Comparison of ENCODE assay signal across 27 cellular contexts in genomic region chr1:162374406-162374805, GRCh38. TPM values are rescaled to one million over a fixed set of nuclear protein-coding genes. Genes with fewer than 3 reads are reported as not detected.
DNase-seq lines count a peak whose midpoint lies in the region; ATAC-seq, FAIRE-seq and TF ChIP-seq lines count a peak whose summit lies in the region.
"Had no signal": no experiment of that assay in that cellular context is flagged by ENCODE, and none has a peak within 500 bp of the region (broad histone marks: within the 10 kb centered on the region; RNA-seq: fewer than 3 reads in every experiment).

No MANE protein-coding gene starts in this region.

- no peak overlapping the region for H2BK20ac ChIP-seq in H1 (ENCODE audit: low read length)

- TF ChIP-seq EP300 in H1 (IDR thresholded peaks at IDR 0.05; ENCODE audit: borderline replicate concordance in 1 of 2, low read depth in 2 of 2, low read length in 2 of 2), result no peak

- no peak for TF ChIP-seq POLR2A in HCT116 (IDR thresholded peaks at IDR 0.05; ENCODE audit: borderline replicate concordance, extremely low read depth, insufficient read depth, insufficient read length)
- TF ChIP-seq POLR2A in H1 (IDR thresholded peaks at IDR 0.05; ENCODE audit: control extremely low read depth in 1 of 2, low read depth in 2 of 2, low read length in 2 of 2), result no peak
- no peak for TF ChIP-seq POLR2A in Peyer's patch (IDR thresholded peaks at IDR 0.05)

- FAIRE-seq in H1 (lab: Jason Lieb, UNC), result no peak
- FAIRE-seq: A549, GM12878 had no signal

- no peak overlapping the region for H4K5ac ChIP-seq in H1 (ENCODE audit: insufficient read length, low read depth, low read length)

- no peaks in the 10 kb centered on the region for H3K23me2 ChIP-seq in H1 (ENCODE audit: low read depth, low read length)

- H3K4me1 ChIP-seq in HCT116 (ENCODE audit: control insufficient read depth in 1 of 2, insufficient read depth in 2 of 2, low read length in 2 of 2) (peaks cover 13 to 27% of the 10 kb centered on the region in 2 experiments), PC-3 (ENCODE audit: insufficient read depth, low read length) (peaks cover 28% of the 10 kb centered on the region), H1 (replicated peaks in 1 of 4; ENCODE audit: control insufficient read depth in 3 of 4, insufficient read depth in 4 of 4, low read length in 3 of 4) (0 out of 7 replicates have a peak, but pooled peaks cover 0 to 1% (median 0%) of the 10 kb centered on the region in 4 experiments), trophoblast cell (ENCODE audit: control insufficient read depth in 1 of 2, insufficient read depth in 2 of 2, low read length in 2 of 2) (peaks cover 13 to 14% of the 10 kb centered on the region in 2 experiments), Peyer's patch (peaks cover 0 to 15% (median 4%) of the 10 kb centered on the region in 4 donors)

- H3K9me3 Mint-ChIP-seq in progenitor cell of endocrine pancreas (ENCODE audit: low read depth), result no peaks in the 10 kb centered on the region
- H3K9me3 Mint-ChIP-seq: CD8-positive, alpha-beta T cell; IgD-negative memory B cell had no signal

- H4K91ac ChIP-seq in H1 (replicated peaks; ENCODE audit: insufficient read length, low read length) (peak overlapping the region; percentile 28), trophoblast cell (ENCODE audit: low read depth, low read length) (no peak overlapping the region)

- ATAC-seq in HCT116, result no peak
- ATAC-seq in PC-3, result no peak
- ATAC-seq: CD8-positive, alpha-beta T cell; GM12878 had no signal

- no peak overlapping the region for H2AFZ ChIP-seq in HCT116 (ENCODE audit: low read depth, low read length, poor library complexity, severe bottlenecking)
- H2AFZ ChIP-seq in PC-3 (ENCODE audit: low read length), result no peak overlapping the region
- no peak overlapping the region for H2AFZ ChIP-seq in H1 (ENCODE audit: low read length)
- H2AFZ ChIP-seq in trophoblast cell (ENCODE audit: insufficient read depth, low read length, poor library complexity), result no peak overlapping the region

- no peak overlapping the region for H3K56ac ChIP-seq in H1 (replicated peaks; ENCODE audit: insufficient read length, low read depth, low read length)

- H3K4me2 ChIP-seq in HCT116 (ENCODE audit: low read length) (peak overlapping the region; percentile 69), PC-3 (ENCODE audit: low read length) (peak overlapping the region; percentile 23), H1 (ENCODE audit: insufficient read depth in 1 of 2, low read depth in 2 of 2, low read length in 2 of 2) (no peak overlapping the region), trophoblast cell (ENCODE audit: low read length) (no peak overlapping the region)
- H3K4me2 ChIP-seq: A549, SK-N-SH had no signal

- no peak overlapping the region for H3K9ac ChIP-seq in HCT116 (ENCODE audit: low read length)
- no peak overlapping the region for H3K9ac ChIP-seq in PC-3 (ENCODE audit: low read length)
- no peak overlapping the region for H3K9ac ChIP-seq in H1 (replicated peaks in 1 of 4; ENCODE audit: extremely low read depth in 1 of 4, low read depth in 3 of 4, low read length in 3 of 4)
- no peak overlapping the region for H3K9ac ChIP-seq in trophoblast cell (ENCODE audit: low read length)
- H3K9ac ChIP-seq: BLaER1 treated with 17β-estradiol and CSF1 and Interleukin-3, amounts not matched to agents 10 nM and 100 nM; SK-N-SH had no signal

- DNase-seq in HCT116 (ENCODE audit: low read depth, low spot score) (no peak), PC-3 (no peak), H1 (ENCODE audit: low read depth in 1 of 2, low spot score in 2 of 2) (no peak), trophoblast cell (no peak), islet precursor cell (no peak), progenitor cell of endocrine pancreas (ENCODE audit: low spot score, unreplicated experiment) (no peak), Peyer's patch (no peak)
- DNase-seq: AML-193; CD8-positive, alpha-beta T cell; DMS 273 treated with DMSO at 0.1 percent for 48 hours; DMS79; GDM1; GOT3; MV-4-11; NCI-H1105 treated with DMSO at 0.1 percent for 48 hours; NCI-H146; NCI-H1930; NCI-H2107; NCI-H524 treated with DMSO at 0.1 percent for 48 hours; NCI-H774; NK-92 treated with Interleukin-12 subunit alpha and Interleukin-12 subunit beta, amount 100 ng/mL, for 24 hours; SK-N-SH; SW 1271 had no signal

- H2BK12ac ChIP-seq in H1 (ENCODE audit: low read depth, low read length) (no peak overlapping the region), trophoblast cell (ENCODE audit: low read length) (peak overlapping the region; percentile 47)

- intact Hi-C loops in HCT116 (cut with micrococcal nuclease), result no loop called here
- intact Hi-C loops in PC-3 (cut with micrococcal nuclease), result no loop called here

- no peak overlapping the region for H2AK5ac ChIP-seq in H1 (ENCODE audit: low read depth, low read length)
- H2AK5ac ChIP-seq in trophoblast cell (ENCODE audit: low read length), result peak overlapping the region; percentile 20

- no peak overlapping the region for H4K12ac ChIP-seq in trophoblast cell (ENCODE audit: low read depth, low read length)

- TF ChIP-seq RAD21 in HCT116 (IDR thresholded peaks at IDR 0.05; ENCODE audit: low read depth) (no peak), H1 (IDR thresholded peaks at IDR 0.05 in 1 of 2, conservative IDR thresholded peaks at IDR 0.05 in 1 of 2; ENCODE audit: low read depth in 2 of 2, low read length in 2 of 2) (no peak)

- H3K36me3 ChIP-seq in HCT116 (ENCODE audit: control insufficient read depth in 1 of 2, insufficient read depth in 2 of 2, low read length in 2 of 2) (no peaks in the 10 kb centered on the region), PC-3 (ENCODE audit: low read depth, low read length) (no peaks in the 10 kb centered on the region), H1 (ENCODE audit: control insufficient read depth in 2 of 4, insufficient read depth in 4 of 4, low read length in 3 of 4) (0 out of 8 replicates have a peak, but pooled peaks cover 0 to 2% (median 0%) of the 10 kb centered on the region in 4 experiments), trophoblast cell (ENCODE audit: control insufficient read depth in 1 of 2, insufficient read depth in 2 of 2, low read length in 2 of 2) (peaks cover 2 to 5% of the 10 kb centered on the region in 2 experiments), Peyer's patch (no peaks in the 10 kb centered on the region)
- H3K36me3 ChIP-seq: BLaER1 treated with 17β-estradiol and CSF1 and Interleukin-3, amounts not matched to agents 10 nM and 100 nM had no signal

- H3K9me3 ChIP-seq in HCT116 (ENCODE audit: control insufficient read depth in 1 of 2, insufficient read depth in 1 of 2, low read depth in 1 of 2, low read length in 2 of 2) (no peaks in the 10 kb centered on the region), PC-3 (ENCODE audit: low read length) (no peaks in the 10 kb centered on the region), H1 (ENCODE audit: insufficient read depth in 2 of 2, low read depth in 1 of 2, low read length in 1 of 2) (no peaks in the 10 kb centered on the region), trophoblast cell (ENCODE audit: insufficient read depth, low read depth, low read length) (no peaks in the 10 kb centered on the region), Peyer's patch (no peaks in the 10 kb centered on the region)
- H3K9me3 ChIP-seq: A549; BLaER1 treated with 17β-estradiol and CSF1 and Interleukin-3, amounts not matched to agents 10 nM and 100 nM; SK-N-SH had no signal

- CTCF ChIA-PET in HCT116 (lab: Charles Lee) (no interaction called here), PC-3 (lab: Charles Lee) (no interaction called here), H1 (lab: Charles Lee; ENCODE audit: partially characterized antibody) (interaction anchor here (1.1 to 2.9 kb wide), 5 partner anchors 11 to 318 kb away, joined by 3 to 13 read pairs (median 6); partner anchors contain the start of gene DDR2)

- H3K79me2 ChIP-seq in HCT116 (ENCODE audit: insufficient read depth, low read length) (no peaks in the 10 kb centered on the region), PC-3 (ENCODE audit: low read length) (no peaks in the 10 kb centered on the region), H1 (ENCODE audit: control insufficient read depth in 1 of 2, insufficient read depth in 2 of 2, low read length in 2 of 2) (no peaks in the 10 kb centered on the region), trophoblast cell (ENCODE audit: control insufficient read depth, insufficient read depth, low read length, poor library complexity) (no peaks in the 10 kb centered on the region)

- no peak overlapping the region for H2BK120ac ChIP-seq in H1 (replicated peaks; ENCODE audit: low read depth, low read length)
- no peak overlapping the region for H2BK120ac ChIP-seq in trophoblast cell (ENCODE audit: insufficient read depth, low read length, poor library complexity)

- H3K79me1 ChIP-seq in H1 (ENCODE audit: low read depth, low read length) (no peaks in the 10 kb centered on the region), trophoblast cell (ENCODE audit: low read length) (peaks cover 2% of the 10 kb centered on the region)

- H3K27ac ChIP-seq in HCT116 (ENCODE audit: low read depth, low read length) (no peak overlapping the region), PC-3 (ENCODE audit: low read length) (no peak overlapping the region), H1 (ENCODE audit: low read depth, low read length) (no peak overlapping the region), trophoblast cell (ENCODE audit: low read depth, low read length) (no peak overlapping the region), Peyer's patch (no peak overlapping the region)
- H3K27ac ChIP-seq: A549; BLaER1 treated with 17β-estradiol and CSF1 and Interleukin-3, amounts not matched to agents 10 nM and 100 nM had no signal

- WGBS in H1 (ENCODE audit: extremely low coverage in 1 of 2, insufficient coverage in 1 of 2, insufficient read length in 1 of 2, insufficient replicate concordance in 2 of 2, low coverage in 1 of 2, low lambda C conversion rate in 2 of 2, missing lambda C conversion rate in 1 of 2), 2 experiments, result 94% methylated on average over 8 of the region's 9 CpGs; no CpG with 5 or more reads in 1 of the 2 experiments
- WGBS in trophoblast cell (ENCODE audit: extremely low coverage, insufficient coverage, insufficient read length), result no CpG with 5 or more reads among the region's 9 CpGs

- POLR2A ChIA-PET in HCT116 (lab: Charles Lee) (no interaction called here), PC-3 (lab: Charles Lee; ENCODE audit: unreplicated experiment) (no interaction called here), H1 (lab: Charles Lee; ENCODE audit: partially characterized antibody) (no interaction called here)

- H3K18ac ChIP-seq in H1 (ENCODE audit: extremely low read depth, low read length) (no peak overlapping the region), trophoblast cell (ENCODE audit: low read length) (peak overlapping the region; percentile 12)

- no peak overlapping the region for H3K23ac ChIP-seq in H1 (ENCODE audit: insufficient read length)
- H3K23ac ChIP-seq in trophoblast cell (ENCODE audit: low read length), result no peak overlapping the region

- no peaks in the 10 kb centered on the region for H4K20me1 ChIP-seq in HCT116 (ENCODE audit: insufficient read depth)
- no peaks in the 10 kb centered on the region for H4K20me1 ChIP-seq in PC-3 (ENCODE audit: low read length)
- no peaks in the 10 kb centered on the region for H4K20me1 ChIP-seq in H1 (replicated peaks in 1 of 2; ENCODE audit: control insufficient read depth in 1 of 2, insufficient read depth in 2 of 2, low read length in 2 of 2)
- H4K20me1 ChIP-seq: BLaER1 treated with 17β-estradiol and CSF1 and Interleukin-3, amounts not matched to agents 10 nM and 100 nM had no signal

- no peak overlapping the region for H4K8ac ChIP-seq in H1 (ENCODE audit: extremely low read depth, insufficient read depth, low read length)
- no peak overlapping the region for H4K8ac ChIP-seq in trophoblast cell (ENCODE audit: low read depth, low read length)

- H3K36me3 Mint-ChIP-seq in progenitor cell of endocrine pancreas (ENCODE audit: insufficient read depth), result no peaks in the 10 kb centered on the region
- H3K36me3 Mint-ChIP-seq: CD8-positive, alpha-beta T cell had no signal

- no TSS peak for BruUV-seq in HCT116 (replicated peaks; lab: Mats Ljungman, UMichigan)
- BruUV-seq in PC-3 (replicated peaks; lab: Mats Ljungman, UMichigan), result no TSS peak

- H3K4me3 ChIP-seq in HCT116 (replicated peaks in 1 of 2; ENCODE audit: low read depth in 1 of 2, low read length in 2 of 2), result 0 out of 4 replicates have a peak overlapping the region, but pooled peaks of 1 of the 2 experiments have one; percentile 12
- no peak overlapping the region for H3K4me3 ChIP-seq in PC-3 (ENCODE audit: low read length)
- H3K4me3 ChIP-seq in H1 (ENCODE audit: extremely low read depth in 1 of 4, insufficient read depth in 2 of 4, low read depth in 3 of 4, low read length in 4 of 4), result no peak overlapping the region
- H3K4me3 ChIP-seq in trophoblast cell (ENCODE audit: low read depth, low read length), result no peak overlapping the region
- H3K4me3 ChIP-seq in Peyer's patch, result no peak overlapping the region
- H3K4me3 ChIP-seq: A549; BLaER1 treated with 17β-estradiol and CSF1 and Interleukin-3, amounts not matched to agents 10 nM and 100 nM; GM12878 had no signal

- H3K4ac ChIP-seq in H1 (replicated peaks; ENCODE audit: insufficient read length, low read depth, low read length) (no peak overlapping the region), trophoblast cell (ENCODE audit: low read depth, low read length) (no peak overlapping the region)

- no peak overlapping the region for H2BK5ac ChIP-seq in H1 (ENCODE audit: low read depth, low read length)
- H2BK5ac ChIP-seq in trophoblast cell (ENCODE audit: low read depth, low read length, poor library complexity), result no peak overlapping the region

- no peaks in the 10 kb centered on the region for H3K27me3 Mint-ChIP-seq in progenitor cell of endocrine pancreas

- no peak overlapping the region for H3K4me3 Mint-ChIP-seq in progenitor cell of endocrine pancreas (ENCODE audit: low read depth)
- H3K4me3 Mint-ChIP-seq: CD8-positive, alpha-beta T cell; IgD-negative memory B cell had no signal

- H3K27me3 ChIP-seq in HCT116 (ENCODE audit: insufficient read depth, low read length), result no peaks in the 10 kb centered on the region
- no peaks in the 10 kb centered on the region for H3K27me3 ChIP-seq in PC-3 (ENCODE audit: low read length)
- no peaks in the 10 kb centered on the region for H3K27me3 ChIP-seq in H1 (replicated peaks in 1 of 4; ENCODE audit: control insufficient read depth in 3 of 4, extremely low read depth in 1 of 4, insufficient read depth in 3 of 4, low read length in 3 of 4)
- no peaks in the 10 kb centered on the region for H3K27me3 ChIP-seq in trophoblast cell (ENCODE audit: insufficient read depth, low read length)
- no peaks in the 10 kb centered on the region for H3K27me3 ChIP-seq in Peyer's patch
- H3K27me3 ChIP-seq: BLaER1 treated with 17β-estradiol and CSF1 and Interleukin-3, amounts not matched to agents 10 nM and 100 nM had no signal

- peaks cover 6% of the 10 kb centered on the region for H3K4me1 Mint-ChIP-seq in progenitor cell of endocrine pancreas (ENCODE audit: low read depth)
- H3K4me1 Mint-ChIP-seq: IgD-negative memory B cell had no signal

- no peaks in the 10 kb centered on the region for H3F3A ChIP-seq in PC-3 (ENCODE audit: low read length, unreplicated experiment)

- TF ChIP-seq CTCF in HCT116 (IDR thresholded peaks at IDR 0.05 in 2 of 3, conservative IDR thresholded peaks at IDR 0.05 in 1 of 3; ENCODE audit: borderline replicate concordance in 1 of 3, insufficient read depth in 1 of 3, low read depth in 2 of 3, low read length in 2 of 3), result no peak
- TF ChIP-seq CTCF in PC-3 (conservative IDR thresholded peaks at IDR 0.05; ENCODE audit: low read depth, low read length), result no peak
- TF ChIP-seq CTCF in H1 (IDR thresholded peaks at IDR 0.05; ENCODE audit: control extremely low read depth in 1 of 3, insufficient read depth in 1 of 3, low read depth in 1 of 3, low read length in 3 of 3), result no peak
- no peak for TF ChIP-seq CTCF in progenitor cell of endocrine pancreas (IDR thresholded peaks at IDR 0.05; ENCODE audit: unreplicated experiment)
- TF ChIP-seq CTCF in Peyer's patch (IDR thresholded peaks at IDR 0.05), result no peak

- H3K14ac ChIP-seq in H1 (ENCODE audit: insufficient read length), result no peak overlapping the region
- peak overlapping the region; percentile 16 for H3K14ac ChIP-seq in trophoblast cell (ENCODE audit: low read length)

- H3K9me2 ChIP-seq in HCT116 (ENCODE audit: insufficient read depth), result no peaks in the 10 kb centered on the region
- H3K9me2 ChIP-seq in PC-3 (replicated peaks; ENCODE audit: low read length), result no peaks in the 10 kb centered on the region
- H3K9me2 ChIP-seq: SK-N-SH had no signal

- RAD21 ChIA-PET in HCT116 (lab: Charles Lee; ENCODE audit: low non-redundant PET in 1 of 2, low total read pairs in 2 of 2, uncharacterized antibody in 2 of 2, unreplicated experiment in 2 of 2), result no interaction called here

- no peak overlapping the region for H2BK15ac ChIP-seq in H1 (ENCODE audit: low read length)

- no peak overlapping the region for H3K27ac Mint-ChIP-seq in progenitor cell of endocrine pancreas
- H3K27ac Mint-ChIP-seq: CD8-positive, alpha-beta T cell; IgD-negative memory B cell had no signal

RNA-seq across cellular contexts. Expression of gene SPATA46, which starts 2.2 kb away (rescaled TPM):
- total RNA-seq in HCT116 (2021; ENCODE audit: unreplicated experiment) (not detected), PC-3 (2014; rRNA removed) (not detected in 2 replicates), progenitor cell of endocrine pancreas (not detected in 2 replicates), Peyer's patch (not detected)
- polyA plus RNA-seq in HCT116 (2012), result 0.11 and 0.16 TPM in 2 replicates
- total RNA-seq in H1 (2021; fragmentation: NEBNext Ultra II Directional; extraction: Animal tissue kit (Norgen Biotek cat#: 25700)), result not detected in 2 replicates
- polyA plus RNA-seq in H1 (2011; rRNA removed), result not detected in 2 replicates
- polyA plus RNA-seq in H1 (2011; cell fraction: cytosol; rRNA removed), result not detected
- polyA plus RNA-seq in H1 (2011; cell fraction: nucleus; rRNA removed), result not detected
- 0.09 to 0.13 TPM in 2 of 4 replicates, not detected in the others for polyA plus RNA-seq in H1 (2012, experiment 1 of 2)
- polyA plus RNA-seq in H1 (2012, experiment 2 of 2), result not detected
- not detected for polyA plus RNA-seq in H1 (2013, experiment 1 of 2)
- not detected for polyA plus RNA-seq in H1 (2013, experiment 2 of 2)
- polyA minus RNA-seq in H1 (2011; rRNA and poly(A)+ RNA removed), result not detected in 2 replicates
- not detected for polyA minus RNA-seq in H1 (2011; cell fraction: cytosol; rRNA and poly(A)+ RNA removed)
- polyA minus RNA-seq in H1 (2011; cell fraction: nucleus; rRNA and poly(A)+ RNA removed), result not detected
- not detected in 2 replicates for polyA plus RNA-seq in trophoblast cell (2013)
- total RNA-seq: CD8-positive, alpha-beta T cell; GM12878 had no signal
- polyA plus RNA-seq: A549, GM12878, IgD-negative memory B cell, SK-N-SH had no signal

RNA-seq across cellular contexts. Expression of gene C1orf226, which starts 7.1 kb away (rescaled TPM):
- total RNA-seq in HCT116 (2021; ENCODE audit: unreplicated experiment) (7.7 TPM), PC-3 (2014; rRNA removed) (2.6 and 4.3 TPM in 2 replicates), progenitor cell of endocrine pancreas (5.1 and 6.5 TPM in 2 replicates), Peyer's patch (10 to 100 TPM in 3 of 4 donors, 1 to 10 TPM in 1; 5.0 to 36.8 (median 26.2) TPM)
- 7.7 and 8.9 TPM in 2 replicates for polyA plus RNA-seq in HCT116 (2012)
- total RNA-seq in H1 (2021; fragmentation: NEBNext Ultra II Directional; extraction: Animal tissue kit (Norgen Biotek cat#: 25700)), result 18.8 and 19.5 TPM in 2 replicates
- 8.2 and 9.4 TPM in 2 replicates for polyA plus RNA-seq in H1 (2011; rRNA removed)
- polyA plus RNA-seq in H1 (2011; cell fraction: cytosol; rRNA removed), result 5.7 TPM
- 17.6 TPM for polyA plus RNA-seq in H1 (2011; cell fraction: nucleus; rRNA removed)
- polyA plus RNA-seq in H1 (2012, experiment 1 of 2), result 9.5 to 13.0 TPM (median 11.5 TPM) in 4 replicates
- 14.5 TPM for polyA plus RNA-seq in H1 (2012, experiment 2 of 2)
- polyA plus RNA-seq in H1 (2013, experiment 1 of 2), result 6.7 TPM
- polyA plus RNA-seq in H1 (2013, experiment 2 of 2), result 6.6 TPM
- 10.7 and 14.9 TPM in 2 replicates for polyA minus RNA-seq in H1 (2011; rRNA and poly(A)+ RNA removed)
- polyA minus RNA-seq in H1 (2011; cell fraction: cytosol; rRNA and poly(A)+ RNA removed), result 7.6 TPM
- polyA minus RNA-seq in H1 (2011; cell fraction: nucleus; rRNA and poly(A)+ RNA removed), result 11.2 TPM
- polyA plus RNA-seq in trophoblast cell (2013), result 4.0 and 4.6 TPM in 2 replicates
- total RNA-seq: CD8-positive, alpha-beta T cell; GM12878 had no signal
- polyA plus RNA-seq: GM12878, IgD-negative memory B cell had no signal

RNA-seq across cellular contexts. Expression of gene SH2D1B, which starts 37.5 kb away (rescaled TPM):
- 0.12 TPM for total RNA-seq in HCT116 (2021; ENCODE audit: unreplicated experiment)
- polyA plus RNA-seq in HCT116 (2012), result 0.03 TPM in 1 of 2 replicates, not detected in the other
- 0.04 TPM in 1 of 2 replicates, not detected in the other for total RNA-seq in PC-3 (2014; rRNA removed)
- total RNA-seq in H1 (2021; fragmentation: NEBNext Ultra II Directional; extraction: Animal tissue kit (Norgen Biotek cat#: 25700)), result not detected in 2 replicates
- polyA plus RNA-seq in H1 (2011; rRNA removed), result not detected in 2 replicates
- not detected for polyA plus RNA-seq in H1 (2011; cell fraction: cytosol; rRNA removed)
- not detected for polyA plus RNA-seq in H1 (2011; cell fraction: nucleus; rRNA removed)
- polyA plus RNA-seq in H1 (2012, experiment 1 of 2), result not detected in 4 replicates
- not detected for polyA plus RNA-seq in H1 (2012, experiment 2 of 2)
- not detected for polyA plus RNA-seq in H1 (2013, experiment 1 of 2)
- polyA plus RNA-seq in H1 (2013, experiment 2 of 2), result not detected
- not detected in 2 replicates for polyA minus RNA-seq in H1 (2011; rRNA and poly(A)+ RNA removed)
- polyA minus RNA-seq in H1 (2011; cell fraction: cytosol; rRNA and poly(A)+ RNA removed), result not detected
- polyA minus RNA-seq in H1 (2011; cell fraction: nucleus; rRNA and poly(A)+ RNA removed), result not detected
- not detected in 2 replicates for polyA plus RNA-seq in trophoblast cell (2013)
- not detected in 2 replicates for total RNA-seq in progenitor cell of endocrine pancreas
- 1 to 10 TPM in 2 of 4 donors, under 1 TPM in 1, not detected in 1; 0.76 to 1.9 (median 1.3) TPM for total RNA-seq in Peyer's patch
- total RNA-seq: CD8-positive, alpha-beta T cell; GM12878 had no signal
- polyA plus RNA-seq: SK-N-SH had no signal

Comparison
In these comparisons a context has a peak if more than half of its experiments do, and no peak if none do; other contexts are left out.
1. H3K4me2 ChIP-seq: peak in HCT116 (single experiment) and PC-3 (single experiment); none in H1 (0 of 2) and trophoblast cell (single experiment).